Comparison of ENCODE assay signal across 1 cellular context in genomic region chr10:5866682-5867081, GRCh38.
TF ChIP-seq lines count a peak whose summit lies in the region.

No MANE protein-coding gene starts in this region.

TF ChIP-seq in K562, 482 proteins besides CTCF, POLR2A, EP300 and RAD21:
- TF ChIP-seq PHB2 (IDR thresholded peaks at IDR 0.05; ENCODE audit: low read depth) = peak; percentile 38; the same call in 1 of the 2 replicates
- peak; percentile 43 for TF ChIP-seq BRD9 (IDR thresholded peaks at IDR 0.05; ENCODE audit: low read depth, partially characterized antibody)
- TF ChIP-seq MLLT1 (IDR thresholded peaks at IDR 0.05) = 0 out of 4 replicates have a peak, but pooled peaks of 1 of the 2 experiments have one; percentile 33
- TF ChIP-seq ZNF512 (tag; IDR thresholded peaks at IDR 0.05) = peak; percentile 80
- 0 out of 2 replicates have a peak, but pooled peaks have one; percentile 24 for TF ChIP-seq HLTF (IDR thresholded peaks at IDR 0.05)
- 0 out of 2 replicates have a peak, but pooled peaks have one; percentile 18 for TF ChIP-seq DPF2 (IDR thresholded peaks at IDR 0.05)
- 0 out of 2 replicates have a peak, but pooled peaks have one; percentile 20 for TF ChIP-seq CC2D1A (IDR thresholded peaks at IDR 0.05)
